16 cellular contexts compared by ENCODE assay signal in the genomic region with DNA sequence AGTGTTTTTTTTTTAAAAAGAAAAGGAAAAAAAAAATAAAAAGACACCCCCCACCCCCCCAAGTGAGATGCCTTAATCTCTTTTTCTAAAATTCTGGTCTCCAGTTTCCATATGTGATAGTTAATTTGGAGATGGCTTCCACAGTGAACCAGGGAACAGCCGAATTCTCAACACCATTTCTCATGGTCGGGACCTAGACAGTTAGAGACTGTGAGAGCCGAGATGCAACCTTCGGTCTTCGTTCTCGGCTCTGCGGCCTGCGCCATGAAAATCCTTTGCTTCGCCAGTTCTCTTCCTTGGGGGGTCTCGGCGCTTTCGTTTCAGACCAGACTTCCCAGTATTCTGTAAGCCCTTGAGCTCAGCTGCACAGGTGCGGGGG. TPM values are rescaled to one million over a fixed set of nuclear protein-coding genes. Genes with fewer than 3 reads are reported as not detected.
DNase-seq lines count a peak whose midpoint lies in the region; TF ChIP-seq lines count a peak whose summit lies in the region.
"Had no signal": no experiment of that assay in that cellular context is flagged by ENCODE, and none has a peak within 500 bp of the region (broad histone marks: within the 10 kb centered on the region; RNA-seq: fewer than 3 reads in every experiment).

No MANE protein-coding gene starts in this region.

- TF ChIP-seq CTCF in dorsolateral prefrontal cortex (IDR thresholded peaks at IDR 0.05 in 54 of 56, conservative IDR thresholded peaks at IDR 0.05 in 2 of 56; ENCODE audit: low read depth in 1 of 56, partially characterized antibody in 56 of 56) (no peak), neural crest cell (conservative IDR thresholded peaks at IDR 0.05) (no peak)

- H3K27me3 Mint-ChIP-seq in neural crest cell (ENCODE audit: low read depth): peaks cover 99% of the 10 kb centered on the region

- H3K4me3 ChIP-seq in dorsolateral prefrontal cortex: peak overlapping the region in 56 of 59 donors; percentile 25 to 72 (median 56)
- H3K4me3 ChIP-seq: left lung had no signal

- no peak overlapping the region for H3K27ac Mint-ChIP-seq in neural crest cell (ENCODE audit: unreplicated experiment)
- H3K27ac Mint-ChIP-seq: activated naive CD4-positive, alpha-beta T cell treated with anti-CD3 and anti-CD28 coated beads for 36 hours had no signal

- H3K27ac ChIP-seq in dorsolateral prefrontal cortex: peak overlapping the region in 48 of 59 donors; percentile 2 to 90 (median 74)
- H3K27ac ChIP-seq: left lung had no signal

- H3K4me3 Mint-ChIP-seq in neural crest cell: peak overlapping the region; percentile 77
- H3K4me3 Mint-ChIP-seq: activated naive CD4-positive, alpha-beta T cell treated with anti-CD3 and anti-CD28 coated beads for 36 hours had no signal

- H3K27me3 ChIP-seq in dorsolateral prefrontal cortex: peaks cover 0 to 66% (median 7%) of the 10 kb centered on the region in 45 donors

- peaks cover 6% of the 10 kb centered on the region for H3K4me1 Mint-ChIP-seq in neural crest cell

- intact Hi-C loops in dorsolateral prefrontal cortex (cut with DNase I): loop anchor here in 1 of 2 donors (2.0 kb wide), 1 partner anchor 44 kb away; no protein-coding TSS in a partner anchor

- H3K9me3 Mint-ChIP-seq in neural crest cell: no peaks in the 10 kb centered on the region
- H3K9me3 Mint-ChIP-seq: activated naive CD4-positive, alpha-beta T cell treated with anti-CD3 and anti-CD28 coated beads for 36 hours had no signal

- DNase-seq in NCI-H1694 (lab: John Stamatoyannopoulos, UW): peak; percentile 8
- no peak for DNase-seq in NCI-H1694 treated with DMSO at 0.1 percent for 48 hours (lab: John Stamatoyannopoulos, UW)
- peak; percentile 56 for DNase-seq in NCI-H1092 treated with DMSO at 0.1 percent for 48 hours (lab: John Stamatoyannopoulos, UW)
- DNase-seq in dorsolateral prefrontal cortex: peak in 1 of 10 donors; percentile 35
- DNase-seq in neural crest cell (ENCODE audit: low read depth, low spot score): no peak
- no peak for DNase-seq in NCI-H146 treated with DMSO at 0.1 percent for 48 hours (lab: John Stamatoyannopoulos, UW; ENCODE audit: unreplicated experiment)
- no peak for DNase-seq in NCI-H2107 (lab: John Stamatoyannopoulos, UW)
- no peak for DNase-seq in activated CD8-positive, alpha-beta memory T cell treated with anti-CD3 and anti-CD28 coated beads for 24 hours
- DNase-seq: COR-L47, OCI-M1 had no signal

- H3K36me3 Mint-ChIP-seq in neural crest cell (ENCODE audit: low read depth): no peaks in the 10 kb centered on the region

RNA-seq across cellular contexts. Expression of a gene that starts 0.7 kb away (rescaled TPM):
- total RNA-seq in dorsolateral prefrontal cortex: 10 to 100 TPM in 119 of 120 experiments, 1 to 10 TPM in 1; 6.0 to 35.7 (median 24.8) TPM
- total RNA-seq in neural crest cell: 0.09 and 0.27 TPM in 2 replicates
- total RNA-seq: A673; activated naive CD4-positive, alpha-beta T cell treated with anti-CD3 and anti-CD28 coated beads for 36 hours; cardiac septum; glomerular endothelial cell; left lung; subcutaneous adipose tissue had no signal

Comparison
In these comparisons a context has a peak if more than half of its experiments do, and no peak if none do; other contexts are left out.
1. DNase-seq: peak in NCI-H1694 (single experiment) and NCI-H1092 treated with DMSO at 0.1 percent for 48 hours (single experiment); none in NCI-H1694 treated with DMSO at 0.1 percent for 48 hours (single experiment), neural crest cell (single experiment), NCI-H146 treated with DMSO at 0.1 percent for 48 hours (single experiment), NCI-H2107 (single experiment) and activated CD8-positive, alpha-beta memory T cell treated with anti-CD3 and anti-CD28 coated beads for 24 hours (single experiment).